Comparison of ENCODE assay signal across 1 cellular context in the genomic region with DNA sequence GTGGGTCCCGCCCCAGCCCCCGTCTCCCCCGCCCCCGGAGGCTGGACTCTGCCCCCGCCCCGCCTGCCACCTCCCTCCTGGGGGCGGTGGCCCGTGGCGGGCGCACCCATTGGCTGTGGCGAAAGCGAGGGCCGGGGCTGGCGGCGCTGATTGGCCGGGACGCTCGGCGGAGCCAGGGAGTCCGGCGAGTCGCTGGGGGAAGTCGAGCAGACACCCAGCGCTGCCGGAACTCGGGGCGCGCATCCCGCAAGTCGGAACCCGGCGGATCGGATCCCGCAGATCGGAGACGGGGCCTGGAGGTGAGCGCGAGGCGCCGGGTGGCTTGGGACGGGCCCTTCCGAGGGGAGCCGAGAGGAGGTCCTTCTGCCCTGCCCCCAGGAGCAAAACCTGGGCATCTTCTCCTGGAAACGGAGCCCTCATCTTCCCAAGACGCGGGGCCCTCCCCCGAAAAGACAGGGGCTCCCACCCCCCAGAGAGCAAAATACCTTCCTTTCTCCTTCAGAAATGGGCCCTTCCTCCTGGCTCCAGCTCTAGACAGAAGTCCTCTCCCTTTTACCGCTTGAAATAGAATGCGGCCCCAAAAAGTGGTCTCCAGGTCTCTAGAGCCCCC.
TF ChIP-seq lines count a peak whose summit lies in the region.

A gene (plus strand): TSS at position 205 of the 610 bp plus-strand sequence. CDS start 61,123 bp downstream, outside the sequence.

TF ChIP-seq in HepG2, 621 proteins besides CTCF, POLR2A, EP300 and RAD21 (continued from another document and continues in another):
- TF ChIP-seq, protein P1, sequence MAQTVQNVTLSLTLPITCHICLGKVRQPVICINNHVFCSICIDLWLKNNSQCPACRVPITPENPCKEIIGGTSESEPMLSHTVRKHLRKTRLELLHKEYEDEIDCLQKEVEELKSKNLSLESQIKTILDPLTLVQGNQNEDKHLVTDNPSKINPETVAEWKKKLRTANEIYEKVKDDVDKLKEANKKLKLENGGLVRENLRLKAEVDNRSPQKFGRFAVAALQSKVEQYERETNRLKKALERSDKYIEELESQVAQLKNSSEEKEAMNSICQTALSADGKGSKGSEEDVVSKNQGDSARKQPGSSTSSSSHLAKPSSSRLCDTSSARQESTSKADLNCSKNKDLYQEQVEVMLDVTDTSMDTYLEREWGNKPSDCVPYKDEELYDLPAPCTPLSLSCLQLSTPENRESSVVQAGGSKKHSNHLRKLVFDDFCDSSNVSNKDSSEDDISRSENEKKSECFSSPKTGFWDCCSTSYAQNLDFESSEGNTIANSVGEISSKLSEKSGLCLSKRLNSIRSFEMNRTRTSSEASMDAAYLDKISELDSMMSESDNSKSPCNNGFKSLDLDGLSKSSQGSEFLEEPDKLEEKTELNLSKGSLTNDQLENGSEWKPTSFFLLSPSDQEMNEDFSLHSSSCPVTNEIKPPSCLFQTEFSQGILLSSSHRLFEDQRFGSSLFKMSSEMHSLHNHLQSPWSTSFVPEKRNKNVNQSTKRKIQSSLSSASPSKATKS (CRISPR knock-in tag; IDR thresholded peaks at IDR 0.05): no peak; the same call in 1 of the 2 replicates
- TF ChIP-seq NCOA2 (CRISPR knock-in tag; IDR thresholded peaks at IDR 0.05) (no peak), ZNF883 (CRISPR knock-in tag; IDR thresholded peaks at IDR 0.05; ENCODE audit: not compliant biosample characterization) (no peak), SRF (IDR thresholded peaks at IDR 0.05; ENCODE audit: low read depth, low read length) (no peak), ZNF782 (CRISPR knock-in tag; IDR thresholded peaks at IDR 0.05; ENCODE audit: borderline replicate concordance) (no peak), ZMYM4 (CRISPR knock-in tag; IDR thresholded peaks at IDR 0.05) (peak; percentile 77; the same call in 1 of the 2 replicates), ZNF607 (CRISPR knock-in tag; IDR thresholded peaks at IDR 0.05; ENCODE audit: borderline replicate concordance) (no peak), PHF20 (CRISPR knock-in tag; IDR thresholded peaks at IDR 0.05) (no peak), THAP11 (CRISPR knock-in tag; IDR thresholded peaks at IDR 0.05) (peak; percentile 65), FOSL2 (CRISPR knock-in tag; IDR thresholded peaks at IDR 0.05) (peak; percentile 38), ZNF570 (CRISPR knock-in tag; IDR thresholded peaks at IDR 0.05; ENCODE audit: borderline replicate concordance) (0 out of 2 replicates have a peak, but pooled peaks have one; percentile 79), KDM3A (CRISPR knock-in tag; IDR thresholded peaks at IDR 0.05; ENCODE audit: low read depth) (0 out of 2 replicates have a peak, but pooled peaks have one; percentile 47), NFE2L2 (IDR thresholded peaks at IDR 0.05; ENCODE audit: low read length) (no peak), CC2D1A (CRISPR knock-in tag; IDR thresholded peaks at IDR 0.05) (no peak), RNF2 (conservative IDR thresholded peaks at IDR 0.05; ENCODE audit: low read depth) (0 out of 2 replicates have a peak, but pooled peaks have one; percentile 59), PCBP2 (optimal IDR thresholded peaks at IDR 0.05; ENCODE audit: low read depth, low read length, poor library complexity, severe bottlenecking) (no peak), ZNF713 (CRISPR knock-in tag; IDR thresholded peaks at IDR 0.05) (no peak), ZNF605 (CRISPR knock-in tag; IDR thresholded peaks at IDR 0.05) (0 out of 2 replicates have a peak, but pooled peaks have one; percentile 0), ZFP1 (CRISPR knock-in tag; IDR thresholded peaks at IDR 0.05) (no peak), ZNF44 (CRISPR knock-in tag; IDR thresholded peaks at IDR 0.05) (no peak), ZSCAN31 (CRISPR knock-in tag; IDR thresholded peaks at IDR 0.05; ENCODE audit: low read depth) (no peak), ZFX (CRISPR knock-in tag; IDR thresholded peaks at IDR 0.05; ENCODE audit: low read depth) (peak; percentile 65; the same call in 1 of the 2 replicates), BRCA1 (CRISPR knock-in tag; IDR thresholded peaks at IDR 0.05) (0 out of 2 replicates have a peak, but pooled peaks have one; percentile 50), ZNF543 (CRISPR knock-in tag; IDR thresholded peaks at IDR 0.05) (0 out of 2 replicates have a peak, but pooled peaks have one; percentile 27), ZNF660 (CRISPR knock-in tag; IDR thresholded peaks at IDR 0.05; ENCODE audit: borderline replicate concordance, low read depth) (no peak), ZNF567 (CRISPR knock-in tag; IDR thresholded peaks at IDR 0.05; ENCODE audit: borderline replicate concordance) (no peak), PAX8 (CRISPR knock-in tag; IDR thresholded peaks at IDR 0.05; ENCODE audit: borderline replicate concordance) (no peak), MBD4 (IDR thresholded peaks at IDR 0.05; ENCODE audit: borderline replicate concordance, low read length) (no peak), ZC3H4 (CRISPR knock-in tag; IDR thresholded peaks at IDR 0.05; ENCODE audit: borderline replicate concordance) (no peak), SMAD1 (CRISPR knock-in tag; IDR thresholded peaks at IDR 0.05; ENCODE audit: borderline replicate concordance, low read depth) (no peak)
- TF ChIP-seq, protein P2, sequence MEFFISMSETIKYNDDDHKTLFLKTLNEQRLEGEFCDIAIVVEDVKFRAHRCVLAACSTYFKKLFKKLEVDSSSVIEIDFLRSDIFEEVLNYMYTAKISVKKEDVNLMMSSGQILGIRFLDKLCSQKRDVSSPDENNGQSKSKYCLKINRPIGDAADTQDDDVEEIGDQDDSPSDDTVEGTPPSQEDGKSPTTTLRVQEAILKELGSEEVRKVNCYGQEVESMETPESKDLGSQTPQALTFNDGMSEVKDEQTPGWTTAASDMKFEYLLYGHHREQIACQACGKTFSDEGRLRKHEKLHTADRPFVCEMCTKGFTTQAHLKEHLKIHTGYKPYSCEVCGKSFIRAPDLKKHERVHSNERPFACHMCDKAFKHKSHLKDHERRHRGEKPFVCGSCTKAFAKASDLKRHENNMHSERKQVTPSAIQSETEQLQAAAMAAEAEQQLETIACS (CRISPR knock-in tag; IDR thresholded peaks at IDR 0.05): no peak
- TF ChIP-seq, protein P3, sequence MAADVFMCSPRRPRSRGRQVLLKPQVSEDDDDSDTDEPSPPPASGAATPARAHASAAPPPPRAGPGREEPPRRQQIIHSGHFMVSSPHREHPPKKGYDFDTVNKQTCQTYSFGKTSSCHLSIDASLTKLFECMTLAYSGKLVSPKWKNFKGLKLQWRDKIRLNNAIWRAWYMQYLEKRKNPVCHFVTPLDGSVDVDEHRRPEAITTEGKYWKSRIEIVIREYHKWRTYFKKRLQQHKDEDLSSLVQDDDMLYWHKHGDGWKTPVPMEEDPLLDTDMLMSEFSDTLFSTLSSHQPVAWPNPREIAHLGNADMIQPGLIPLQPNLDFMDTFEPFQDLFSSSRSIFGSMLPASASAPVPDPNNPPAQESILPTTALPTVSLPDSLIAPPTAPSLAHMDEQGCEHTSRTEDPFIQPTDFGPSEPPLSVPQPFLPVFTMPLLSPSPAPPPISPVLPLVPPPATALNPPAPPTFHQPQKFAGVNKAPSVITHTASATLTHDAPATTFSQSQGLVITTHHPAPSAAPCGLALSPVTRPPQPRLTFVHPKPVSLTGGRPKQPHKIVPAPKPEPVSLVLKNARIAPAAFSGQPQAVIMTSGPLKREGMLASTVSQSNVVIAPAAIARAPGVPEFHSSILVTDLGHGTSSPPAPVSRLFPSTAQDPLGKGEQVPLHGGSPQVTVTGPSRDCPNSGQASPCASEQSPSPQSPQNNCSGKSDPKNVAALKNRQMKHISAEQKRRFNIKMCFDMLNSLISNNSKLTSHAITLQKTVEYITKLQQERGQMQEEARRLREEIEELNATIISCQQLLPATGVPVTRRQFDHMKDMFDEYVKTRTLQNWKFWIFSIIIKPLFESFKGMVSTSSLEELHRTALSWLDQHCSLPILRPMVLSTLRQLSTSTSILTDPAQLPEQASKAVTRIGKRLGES (CRISPR knock-in tag; IDR thresholded peaks at IDR 0.05; ENCODE audit: borderline replicate concordance): no peak
- TF ChIP-seq, protein P4, sequence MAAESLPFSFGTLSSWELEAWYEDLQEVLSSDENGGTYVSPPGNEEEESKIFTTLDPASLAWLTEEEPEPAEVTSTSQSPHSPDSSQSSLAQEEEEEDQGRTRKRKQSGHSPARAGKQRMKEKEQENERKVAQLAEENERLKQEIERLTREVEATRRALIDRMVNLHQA (CRISPR knock-in tag; IDR thresholded peaks at IDR 0.05): no peak
- TF ChIP-seq, protein P5, sequence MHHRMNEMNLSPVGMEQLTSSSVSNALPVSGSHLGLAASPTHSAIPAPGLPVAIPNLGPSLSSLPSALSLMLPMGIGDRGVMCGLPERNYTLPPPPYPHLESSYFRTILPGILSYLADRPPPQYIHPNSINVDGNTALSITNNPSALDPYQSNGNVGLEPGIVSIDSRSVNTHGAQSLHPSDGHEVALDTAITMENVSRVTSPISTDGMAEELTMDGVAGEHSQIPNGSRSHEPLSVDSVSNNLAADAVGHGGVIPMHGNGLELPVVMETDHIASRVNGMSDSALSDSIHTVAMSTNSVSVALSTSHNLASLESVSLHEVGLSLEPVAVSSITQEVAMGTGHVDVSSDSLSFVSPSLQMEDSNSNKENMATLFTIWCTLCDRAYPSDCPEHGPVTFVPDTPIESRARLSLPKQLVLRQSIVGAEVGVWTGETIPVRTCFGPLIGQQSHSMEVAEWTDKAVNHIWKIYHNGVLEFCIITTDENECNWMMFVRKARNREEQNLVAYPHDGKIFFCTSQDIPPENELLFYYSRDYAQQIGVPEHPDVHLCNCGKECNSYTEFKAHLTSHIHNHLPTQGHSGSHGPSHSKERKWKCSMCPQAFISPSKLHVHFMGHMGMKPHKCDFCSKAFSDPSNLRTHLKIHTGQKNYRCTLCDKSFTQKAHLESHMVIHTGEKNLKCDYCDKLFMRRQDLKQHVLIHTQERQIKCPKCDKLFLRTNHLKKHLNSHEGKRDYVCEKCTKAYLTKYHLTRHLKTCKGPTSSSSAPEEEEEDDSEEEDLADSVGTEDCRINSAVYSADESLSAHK (CRISPR knock-in tag; IDR thresholded peaks at IDR 0.05; ENCODE audit: borderline replicate concordance): no peak
- TF ChIP-seq, protein P6, sequence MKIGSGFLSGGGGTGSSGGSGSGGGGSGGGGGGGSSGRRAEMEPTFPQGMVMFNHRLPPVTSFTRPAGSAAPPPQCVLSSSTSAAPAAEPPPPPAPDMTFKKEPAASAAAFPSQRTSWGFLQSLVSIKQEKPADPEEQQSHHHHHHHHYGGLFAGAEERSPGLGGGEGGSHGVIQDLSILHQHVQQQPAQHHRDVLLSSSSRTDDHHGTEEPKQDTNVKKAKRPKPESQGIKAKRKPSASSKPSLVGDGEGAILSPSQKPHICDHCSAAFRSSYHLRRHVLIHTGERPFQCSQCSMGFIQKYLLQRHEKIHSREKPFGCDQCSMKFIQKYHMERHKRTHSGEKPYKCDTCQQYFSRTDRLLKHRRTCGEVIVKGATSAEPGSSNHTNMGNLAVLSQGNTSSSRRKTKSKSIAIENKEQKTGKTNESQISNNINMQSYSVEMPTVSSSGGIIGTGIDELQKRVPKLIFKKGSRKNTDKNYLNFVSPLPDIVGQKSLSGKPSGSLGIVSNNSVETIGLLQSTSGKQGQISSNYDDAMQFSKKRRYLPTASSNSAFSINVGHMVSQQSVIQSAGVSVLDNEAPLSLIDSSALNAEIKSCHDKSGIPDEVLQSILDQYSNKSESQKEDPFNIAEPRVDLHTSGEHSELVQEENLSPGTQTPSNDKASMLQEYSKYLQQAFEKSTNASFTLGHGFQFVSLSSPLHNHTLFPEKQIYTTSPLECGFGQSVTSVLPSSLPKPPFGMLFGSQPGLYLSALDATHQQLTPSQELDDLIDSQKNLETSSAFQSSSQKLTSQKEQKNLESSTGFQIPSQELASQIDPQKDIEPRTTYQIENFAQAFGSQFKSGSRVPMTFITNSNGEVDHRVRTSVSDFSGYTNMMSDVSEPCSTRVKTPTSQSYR (CRISPR knock-in tag; IDR thresholded peaks at IDR 0.05; ENCODE audit: borderline replicate concordance): no peak; the same call in 1 of the 2 replicates
- TF ChIP-seq, protein P7, sequence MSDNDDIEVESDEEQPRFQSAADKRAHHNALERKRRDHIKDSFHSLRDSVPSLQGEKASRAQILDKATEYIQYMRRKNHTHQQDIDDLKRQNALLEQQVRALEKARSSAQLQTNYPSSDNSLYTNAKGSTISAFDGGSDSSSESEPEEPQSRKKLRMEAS (IDR thresholded peaks at IDR 0.05): peak; percentile 67; the same call in 1 of the 2 replicates
- TF ChIP-seq, protein P8, sequence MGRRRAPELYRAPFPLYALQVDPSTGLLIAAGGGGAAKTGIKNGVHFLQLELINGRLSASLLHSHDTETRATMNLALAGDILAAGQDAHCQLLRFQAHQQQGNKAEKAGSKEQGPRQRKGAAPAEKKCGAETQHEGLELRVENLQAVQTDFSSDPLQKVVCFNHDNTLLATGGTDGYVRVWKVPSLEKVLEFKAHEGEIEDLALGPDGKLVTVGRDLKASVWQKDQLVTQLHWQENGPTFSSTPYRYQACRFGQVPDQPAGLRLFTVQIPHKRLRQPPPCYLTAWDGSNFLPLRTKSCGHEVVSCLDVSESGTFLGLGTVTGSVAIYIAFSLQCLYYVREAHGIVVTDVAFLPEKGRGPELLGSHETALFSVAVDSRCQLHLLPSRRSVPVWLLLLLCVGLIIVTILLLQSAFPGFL (CRISPR knock-in tag; IDR thresholded peaks at IDR 0.05): no peak
- TF ChIP-seq, protein P9, sequence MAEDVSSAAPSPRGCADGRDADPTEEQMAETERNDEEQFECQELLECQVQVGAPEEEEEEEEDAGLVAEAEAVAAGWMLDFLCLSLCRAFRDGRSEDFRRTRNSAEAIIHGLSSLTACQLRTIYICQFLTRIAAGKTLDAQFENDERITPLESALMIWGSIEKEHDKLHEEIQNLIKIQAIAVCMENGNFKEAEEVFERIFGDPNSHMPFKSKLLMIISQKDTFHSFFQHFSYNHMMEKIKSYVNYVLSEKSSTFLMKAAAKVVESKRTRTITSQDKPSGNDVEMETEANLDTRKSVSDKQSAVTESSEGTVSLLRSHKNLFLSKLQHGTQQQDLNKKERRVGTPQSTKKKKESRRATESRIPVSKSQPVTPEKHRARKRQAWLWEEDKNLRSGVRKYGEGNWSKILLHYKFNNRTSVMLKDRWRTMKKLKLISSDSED (CRISPR knock-in tag; IDR thresholded peaks at IDR 0.05): no peak
- TF ChIP-seq, protein P10, sequence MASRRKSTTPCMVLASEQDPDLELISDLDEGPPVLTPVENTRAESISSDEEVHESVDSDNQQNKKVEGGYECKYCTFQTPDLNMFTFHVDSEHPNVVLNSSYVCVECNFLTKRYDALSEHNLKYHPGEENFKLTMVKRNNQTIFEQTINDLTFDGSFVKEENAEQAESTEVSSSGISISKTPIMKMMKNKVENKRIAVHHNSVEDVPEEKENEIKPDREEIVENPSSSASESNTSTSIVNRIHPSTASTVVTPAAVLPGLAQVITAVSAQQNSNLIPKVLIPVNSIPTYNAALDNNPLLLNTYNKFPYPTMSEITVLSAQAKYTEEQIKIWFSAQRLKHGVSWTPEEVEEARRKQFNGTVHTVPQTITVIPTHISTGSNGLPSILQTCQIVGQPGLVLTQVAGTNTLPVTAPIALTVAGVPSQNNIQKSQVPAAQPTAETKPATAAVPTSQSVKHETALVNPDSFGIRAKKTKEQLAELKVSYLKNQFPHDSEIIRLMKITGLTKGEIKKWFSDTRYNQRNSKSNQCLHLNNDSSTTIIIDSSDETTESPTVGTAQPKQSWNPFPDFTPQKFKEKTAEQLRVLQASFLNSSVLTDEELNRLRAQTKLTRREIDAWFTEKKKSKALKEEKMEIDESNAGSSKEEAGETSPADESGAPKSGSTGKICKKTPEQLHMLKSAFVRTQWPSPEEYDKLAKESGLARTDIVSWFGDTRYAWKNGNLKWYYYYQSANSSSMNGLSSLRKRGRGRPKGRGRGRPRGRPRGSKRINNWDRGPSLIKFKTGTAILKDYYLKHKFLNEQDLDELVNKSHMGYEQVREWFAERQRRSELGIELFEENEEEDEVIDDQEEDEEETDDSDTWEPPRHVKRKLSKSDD (CRISPR knock-in tag; IDR thresholded peaks at IDR 0.05; ENCODE audit: low read depth): no peak
